Comparison of ENCODE assay signal across 8 cellular contexts in genomic region chr12:52006726-52007157, GRCh38. TPM values are rescaled to one million over a fixed set of nuclear protein-coding genes. Genes with fewer than 3 reads are reported as not detected.
DNase-seq lines count a peak whose midpoint lies in the region; ATAC-seq, FAIRE-seq and TF ChIP-seq lines count a peak whose summit lies in the region.

Gene TAMALIN (plus strand): TSS chr12:52006946. CDS start chr12:52007020, 74 bp downstream.

- peak within 1 kb of the TSS; percentile 71 for H3K4me3 ChIP-seq in CD8-positive, alpha-beta memory T cell (ENCODE audit: low read length)

- H3K27me3 Mint-ChIP-seq in CD8-positive, alpha-beta memory T cell: peaks cover 5 to 11% of the 10 kb centered on the region in 2 donors

- peak within 1 kb of the TSS; percentile 67 for H3K27ac ChIP-seq in CD8-positive, alpha-beta memory T cell (ENCODE audit: low read depth, low read length)

- no peaks in the 10 kb centered on the region for H3K27me3 ChIP-seq in CD8-positive, alpha-beta memory T cell (ENCODE audit: insufficient read depth, low read length, poor library complexity, severe bottlenecking)

- no peaks in the 10 kb centered on the region for H3K9me3 Mint-ChIP-seq in CD8-positive, alpha-beta memory T cell

- peaks cover 19% of the 10 kb centered on the region for H3K4me1 ChIP-seq in CD8-positive, alpha-beta memory T cell (ENCODE audit: insufficient read depth, low read length)

- H3K4me1 Mint-ChIP-seq in CD8-positive, alpha-beta memory T cell: peaks cover 13 to 24% (median 15%) of the 10 kb centered on the region in 3 donors

- ATAC-seq in HG03025 (IDR thresholded peaks at IDR 0.05; ENCODE audit: low FRiP score, unreplicated experiment): no peak

- peak within 1 kb of the TSS; percentile 89 to 95 (median 91) for H3K4me3 Mint-ChIP-seq in CD8-positive, alpha-beta memory T cell

- peak; percentile 73 to 87 (median 82) for DNase-seq in CD8-positive, alpha-beta memory T cell
- DNase-seq in NCI-H128 (lab: John Stamatoyannopoulos, UW; ENCODE audit: unreplicated experiment): peak; percentile 61
- peak; percentile 63 for DNase-seq in mucosa of gallbladder (ENCODE audit: low spot score)
- DNase-seq in stimulated activated CD8-positive, alpha-beta memory T cell treated with anti-CD3 and anti-CD28 coated beads, Interleukin-4, amount 100 ng/mL, for 24 hours (ENCODE audit: low read depth): peak; percentile 68
- no peak for DNase-seq in GM12892 (ENCODE audit: insufficient read length)

- no peaks in the 10 kb centered on the region for H3K9me3 ChIP-seq in CD8-positive, alpha-beta memory T cell (ENCODE audit: low read length)

- H3K36me3 Mint-ChIP-seq in CD8-positive, alpha-beta memory T cell: peaks cover 0 to 17% (median 0%) of the 10 kb centered on the region in 3 donors

- FAIRE-seq in GM12892 (lab: Jason Lieb, UNC): no peak

- in situ Hi-C loops in endometrial microvascular endothelial cells (cut with HindIII; ENCODE audit: inconsistent ontology term, low pct_unique_long_range_greater_than_20kb, low sequenced_read_pairs): no loop called here

- peak within 1 kb of the TSS; percentile 88 to 93 (median 92) for H3K27ac Mint-ChIP-seq in CD8-positive, alpha-beta memory T cell

- POLR2A ChIA-PET in CD8-positive, alpha-beta memory T cell (lab: Charles Lee): interaction anchor here (0.8 to 2.5 kb wide), 6 partner anchors 9 to 63 kb away, joined by 3 to 10 read pairs (median 4); partner anchors contain the start of gene ATG101
- POLR2A ChIA-PET in activated CD8-positive, alpha-beta memory T cell treated with anti-CD3 and anti-CD28 coated beads for 36 hours (lab: Charles Lee): interaction anchor here (0.5 to 2.4 kb wide), 11 partner anchors 11 to 1471 kb away, joined by 4 to 10 read pairs (median 4); partner anchors contain the start of gene ATG101

- no peak for TF ChIP-seq POLR2A in GM12892 (IDR thresholded peaks at IDR 0.05; ENCODE audit: low read depth, low read length)

- peaks cover 6% of the 10 kb centered on the region for H3K36me3 ChIP-seq in CD8-positive, alpha-beta memory T cell (ENCODE audit: insufficient read depth, low read length)

- CTCF ChIA-PET in CD8-positive, alpha-beta memory T cell (lab: Charles Lee): interaction anchor here (0.8 to 21.9 kb wide), 4 partner anchors 14 to 26 kb away, joined by 3 to 488 read pairs (median 16); no protein-coding TSS in a partner anchor
- CTCF ChIA-PET in activated CD8-positive, alpha-beta memory T cell treated with anti-CD3 and anti-CD28 coated beads for 36 hours (lab: Charles Lee): interaction anchor here (1.0 to 13.5 kb wide), 3 partner anchors 14 to 110 kb away, joined by 3 to 157 read pairs (median 11); no protein-coding TSS in a partner anchor

RNA-seq across cellular contexts. Expression of gene TAMALIN, which starts in this region (rescaled TPM):
- total RNA-seq in CD8-positive, alpha-beta memory T cell: 1 to 10 TPM; 7.3 to 8.4 TPM
- polyA plus RNA-seq in CD8-positive, alpha-beta memory T cell: 1.4 TPM
- total RNA-seq in activated CD8-positive, alpha-beta memory T cell treated with anti-CD3 and anti-CD28 coated beads for 36 hours: 10 to 100 TPM; 13.8 to 14.5 TPM
- 30.8 TPM for total RNA-seq in endometrial microvascular endothelial cells (ENCODE audit: inconsistent ontology term)
- total RNA-seq in mucosa of gallbladder: 23.9 TPM
- 0.57 TPM for polyA plus RNA-seq in GM12892 (2012; ENCODE audit: missing spikeins)
